In genomic region chr12:124548854-124549378, GRCh38 we compare ENCODE assay signal across 8 cellular contexts. TPM values are rescaled to one million over a fixed set of nuclear protein-coding genes. Genes with fewer than 3 reads are reported as not detected.
A peak's percentile ranks its signal among the peaks of the same experiment; 100 is the strongest.
DNase-seq lines count a peak whose midpoint lies in the region; ATAC-seq, FAIRE-seq and TF ChIP-seq lines count a peak whose summit lies in the region.

No MANE protein-coding gene starts in this region.

- ATAC-seq in heart left ventricle = peak; percentile 21 to 40 (median 34)

- no peak overlapping the region for H3K4me3 ChIP-seq in WERI-Rb-1 (ENCODE audit: low read depth, low read length)
- no peak overlapping the region for H3K4me3 ChIP-seq in heart left ventricle

- H3K4me1 ChIP-seq in heart left ventricle = peaks cover 11 to 92% (median 73%) of the 10 kb centered on the region in 12 donors

- 25 to 52% (median 42%) methylated on average over 18 to 24 of the region's 24 CpGs for WGBS in heart left ventricle, 4 donors

- H3K27me3 ChIP-seq in WERI-Rb-1 (ENCODE audit: insufficient read depth, low read depth, severe bottlenecking) = no peaks in the 10 kb centered on the region
- H3K27me3 ChIP-seq in heart left ventricle = no peaks in the 10 kb centered on the region

- H3K9me3 ChIP-seq in WERI-Rb-1 (ENCODE audit: severe bottlenecking) (peaks cover 11% of the 10 kb centered on the region), heart left ventricle (no peaks in the 10 kb centered on the region)

- peak overlapping the region; percentile 88 for H3K27ac ChIP-seq in WERI-Rb-1
- peak overlapping the region in 5 of 12 donors; percentile 5 to 82 (median 63) for H3K27ac ChIP-seq in heart left ventricle

- intact Hi-C loops in heart left ventricle (cut with DNase I) = no loop called here

- TF ChIP-seq POLR2A in heart left ventricle (IDR thresholded peaks at IDR 0.05) = no peak

- DNase-seq in GM18507 (ENCODE audit: extremely low spot score, insufficient read length, low read depth) = no peak
- peak; percentile 98 for DNase-seq in WERI-Rb-1
- peak in 2 of 5 donors; percentile 49 to 65 for DNase-seq in heart left ventricle
- DNase-seq in stimulated activated CD4-positive, alpha-beta T cell treated with anti-CD3 and anti-CD28 coated beads, Interleukin-1b, Interleukin-23, amount 100 ng/mL, for 48 hours = peak; percentile 54
- no peak for DNase-seq in NCI-H146 treated with DMSO at 0.1 percent for 48 hours (lab: John Stamatoyannopoulos, UW; ENCODE audit: unreplicated experiment)
- no peak for DNase-seq in medulla oblongata (ENCODE audit: extremely low spot score)
- DNase-seq in 8988T = no peak
- no peak for DNase-seq in NCI-H146 (lab: John Stamatoyannopoulos, UW)

- FAIRE-seq in GM18507 (lab: Jason Lieb, UNC) = peak; percentile 24

- TF ChIP-seq CTCF in WERI-Rb-1 (IDR thresholded peaks at IDR 0.05; ENCODE audit: low read depth, low read length) (no peak), heart left ventricle (IDR thresholded peaks at IDR 0.05) (no peak)

- H3K36me3 ChIP-seq in WERI-Rb-1 = peaks cover 35% of the 10 kb centered on the region
- peaks cover 0 to 9% (median 0%) of the 10 kb centered on the region in 9 donors for H3K36me3 ChIP-seq in heart left ventricle

RNA-seq across cellular contexts. Expression of gene NCOR2, which starts 18.5 kb away (rescaled TPM):
- 100 to 1,000 TPM in 8 of 9 donors, 10 to 100 TPM in 1; 66.9 to 184 (median 132) TPM for total RNA-seq in heart left ventricle
- polyA plus RNA-seq in heart left ventricle = 10 to 100 TPM; 62.1 to 67.0 TPM

Comparison
In these comparisons a context has a peak if more than half of its experiments do, and no peak if none do; other contexts are left out.
1. DNase-seq: peak in WERI-Rb-1 (single experiment) and stimulated activated CD4-positive, alpha-beta T cell treated with anti-CD3 and anti-CD28 coated beads, Interleukin-1b, Interleukin-23, amount 100 ng/mL, for 48 hours (single experiment); none in GM18507 (single experiment), NCI-H146 treated with DMSO at 0.1 percent for 48 hours (single experiment), medulla oblongata (single experiment), 8988T (single experiment) and NCI-H146 (single experiment).